In genomic region chr6:36302227-36302976, GRCh38 we compare ENCODE assay signal across 9 cellular contexts. TPM values are rescaled to one million over a fixed set of nuclear protein-coding genes. Genes with fewer than 3 reads are reported as not detected.
A peak's percentile ranks its signal among the peaks of the same experiment; 100 is the strongest.
DNase-seq lines count a peak whose midpoint lies in the region; ATAC-seq, FAIRE-seq and TF ChIP-seq lines count a peak whose summit lies in the region.
"Had no signal": no experiment of that assay in that cellular context is flagged by ENCODE, and none has a peak within 500 bp of the region (broad histone marks: within the 10 kb centered on the region; RNA-seq: fewer than 3 reads in every experiment).

No MANE protein-coding gene starts in this region.

- peaks cover 0 to 21% of the 10 kb centered on the region in 2 donors for H3K4me1 ChIP-seq in left lung

- no peak for TF ChIP-seq POLR2A in GM12891 (IDR thresholded peaks at IDR 0.05; ENCODE audit: low read depth, low read length)

- ATAC-seq in HG03342 (IDR thresholded peaks at IDR 0.05; ENCODE audit: unreplicated experiment) (peak; percentile 72), left lung (peak; percentile 97), HG03045 (IDR thresholded peaks at IDR 0.05; ENCODE audit: unreplicated experiment) (no peak)

- H3K4me3 ChIP-seq in left lung, result no peak overlapping the region
- H3K4me3 ChIP-seq: skin epidermis had no signal

- FAIRE-seq in GM12891 (lab: Jason Lieb, UNC), result peak; percentile 98

- H3K27me3 Mint-ChIP-seq in chondrocyte (ENCODE audit: low read depth), result peaks cover 27% of the 10 kb centered on the region

- no peaks in the 10 kb centered on the region for H3K36me3 Mint-ChIP-seq in chondrocyte (ENCODE audit: low read depth)

- H3K4me1 Mint-ChIP-seq in chondrocyte (ENCODE audit: low read depth), result no peaks in the 10 kb centered on the region

- intact Hi-C loops in left lung (cut with DNase I), result loop anchor here in 1 of 2 donors (2.0 kb wide), 1 partner anchor 58 kb away; no protein-coding TSS in a partner anchor

- H3K4me3 Mint-ChIP-seq in chondrocyte (ENCODE audit: unreplicated experiment), result no peak overlapping the region

- no peak overlapping the region for H3K27ac Mint-ChIP-seq in chondrocyte (ENCODE audit: unreplicated experiment)

- H3K9me3 Mint-ChIP-seq in chondrocyte (ENCODE audit: low read depth), result no peaks in the 10 kb centered on the region

- no peak overlapping the region for H3K27ac ChIP-seq in left lung
- H3K27ac ChIP-seq: skin epidermis had no signal

- peak; percentile 67 for DNase-seq in GM12891 (ENCODE audit: insufficient read length, low spot score)
- peak; percentile 88 to 97 for DNase-seq in NCI-H526 (lab: John Stamatoyannopoulos, UW)
- peak; percentile 94 to 98 for DNase-seq in activated CD4-positive, alpha-beta T cell treated with anti-CD3 and anti-CD28 coated beads for 24 hours (ENCODE audit: low read depth in 2 of 2)
- no peak for DNase-seq in chondrocyte (ENCODE audit: low spot score)
- peak in 1 of 2 donors; percentile 83 for DNase-seq in left lung
- peak; percentile 90 to 94 for DNase-seq in stimulated activated CD4-positive, alpha-beta T cell treated with anti-CD3 and anti-CD28 coated beads, Interleukin-4, amount 100 ng/mL, for 48 hours (ENCODE audit: low read depth in 2 of 2)

- H3K9me3 ChIP-seq in left lung, result no peaks in the 10 kb centered on the region

- peaks cover 0 to 10% of the 10 kb centered on the region in 2 donors for H3K27me3 ChIP-seq in left lung

- TF ChIP-seq CTCF in chondrocyte (IDR thresholded peaks at IDR 0.05) (peak; percentile 95), left lung (IDR thresholded peaks at IDR 0.05) (peak; percentile 92)

- H3K36me3 ChIP-seq in left lung, result peaks cover 0 to 2% of the 10 kb centered on the region in 2 donors

TF ChIP-seq in GM12891, 5 proteins besides CTCF, POLR2A, EP300 and RAD21:
- TF ChIP-seq POLR2AphosphoS5 (IDR thresholded peaks at IDR 0.05; ENCODE audit: low read depth, low read length) (no peak), SPI1 (IDR thresholded peaks at IDR 0.05; ENCODE audit: low read depth, low read length) (no peak), PAX5 (IDR thresholded peaks at IDR 0.05; ENCODE audit: insufficient read depth, low read length, severe bottlenecking) (no peak)

RNA-seq across cellular contexts. Expression of gene PNPLA1, which starts 32.5 kb away (rescaled TPM):
- not detected for polyA plus RNA-seq in GM12891 (2012; ENCODE audit: low read depth, missing spikeins)
- not detected in 3 replicates for total RNA-seq in chondrocyte
- total RNA-seq in left lung, result 1 to 10 TPM in 1 of 2 donors, not detected in 1; 2.0 TPM

RNA-seq across cellular contexts. Expression of gene BNIP5, which starts 34.3 kb away (rescaled TPM):
- polyA plus RNA-seq in GM12891 (2012; ENCODE audit: low read depth, missing spikeins), result 0.12 TPM
- total RNA-seq in chondrocyte, result not detected in 3 replicates
- under 1 TPM in 1 of 2 donors, not detected in 1; 0.26 TPM for total RNA-seq in left lung
